In the genomic region with DNA sequence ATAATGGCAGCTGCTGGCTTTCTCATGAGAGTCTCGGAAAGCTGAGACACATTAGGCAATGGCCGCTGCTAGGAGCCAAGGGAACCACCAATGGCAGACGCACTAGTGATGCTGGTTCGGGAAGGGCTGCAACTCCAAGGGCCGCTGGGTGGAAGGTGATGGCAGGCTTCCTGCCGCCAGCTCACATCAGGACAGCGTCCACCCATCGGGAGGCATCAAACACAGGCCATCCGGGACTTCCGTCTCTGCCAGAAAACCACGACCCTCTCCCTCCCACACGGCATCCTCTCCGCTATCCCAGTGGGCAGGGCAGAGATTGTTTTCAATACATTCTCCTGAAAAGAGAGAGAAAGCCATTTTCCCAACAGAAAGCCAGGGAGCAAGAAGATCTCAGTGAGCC, we compare ENCODE assay signal across 2 cellular contexts.
TF ChIP-seq lines count a peak whose summit lies in the region.

No MANE protein-coding gene starts in this region.

TF ChIP-seq in IMR-90, 13 proteins besides CTCF, POLR2A, EP300 and RAD21:
- TF ChIP-seq RCOR1 (IDR thresholded peaks at IDR 0.05; ENCODE audit: insufficient replicate concordance, low read length) (no peak), CEBPB (IDR thresholded peaks at IDR 0.05; ENCODE audit: low read depth, low read length) (no peak), SMC3 (IDR thresholded peaks at IDR 0.05; ENCODE audit: low read depth, low read length) (no peak), NFE2L2 (IDR thresholded peaks at IDR 0.05; ENCODE audit: low read depth, low read length) (no peak), MAZ (IDR thresholded peaks at IDR 0.05; ENCODE audit: borderline replicate concordance, low read depth, low read length) (no peak), MXI1 (IDR thresholded peaks at IDR 0.05; ENCODE audit: borderline replicate concordance, low read depth, low read length) (no peak), FOS (IDR thresholded peaks at IDR 0.05; ENCODE audit: low read depth, low read length) (no peak), MAFK (IDR thresholded peaks at IDR 0.05; ENCODE audit: low read depth, low read length) (no peak), CHD1 (IDR thresholded peaks at IDR 0.05; ENCODE audit: low read depth, low read length) (no peak), BHLHE40 (IDR thresholded peaks at IDR 0.05; ENCODE audit: low read depth, low read length) (no peak)
- TF ChIP-seq, protein P1, sequence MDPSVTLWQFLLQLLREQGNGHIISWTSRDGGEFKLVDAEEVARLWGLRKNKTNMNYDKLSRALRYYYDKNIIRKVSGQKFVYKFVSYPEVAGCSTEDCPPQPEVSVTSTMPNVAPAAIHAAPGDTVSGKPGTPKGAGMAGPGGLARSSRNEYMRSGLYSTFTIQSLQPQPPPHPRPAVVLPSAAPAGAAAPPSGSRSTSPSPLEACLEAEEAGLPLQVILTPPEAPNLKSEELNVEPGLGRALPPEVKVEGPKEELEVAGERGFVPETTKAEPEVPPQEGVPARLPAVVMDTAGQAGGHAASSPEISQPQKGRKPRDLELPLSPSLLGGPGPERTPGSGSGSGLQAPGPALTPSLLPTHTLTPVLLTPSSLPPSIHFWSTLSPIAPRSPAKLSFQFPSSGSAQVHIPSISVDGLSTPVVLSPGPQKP (IDR thresholded peaks at IDR 0.05; ENCODE audit: borderline replicate concordance, low read depth, low read length): no peak
- TF ChIP-seq, protein P2, sequence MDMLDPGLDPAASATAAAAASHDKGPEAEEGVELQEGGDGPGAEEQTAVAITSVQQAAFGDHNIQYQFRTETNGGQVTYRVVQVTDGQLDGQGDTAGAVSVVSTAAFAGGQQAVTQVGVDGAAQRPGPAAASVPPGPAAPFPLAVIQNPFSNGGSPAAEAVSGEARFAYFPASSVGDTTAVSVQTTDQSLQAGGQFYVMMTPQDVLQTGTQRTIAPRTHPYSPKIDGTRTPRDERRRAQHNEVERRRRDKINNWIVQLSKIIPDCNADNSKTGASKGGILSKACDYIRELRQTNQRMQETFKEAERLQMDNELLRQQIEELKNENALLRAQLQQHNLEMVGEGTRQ (IDR thresholded peaks at IDR 0.05; ENCODE audit: low read depth, low read length): no peak

TF ChIP-seq in H1, 55 proteins besides CTCF, POLR2A, EP300 and RAD21:
- TF ChIP-seq FOSL1 (IDR thresholded peaks at IDR 0.05; ENCODE audit: insufficient read depth, low read depth, low read length) (no peak), POLR2AphosphoS5 (IDR thresholded peaks at IDR 0.05; ENCODE audit: low read depth, low read length) (no peak), POU5F1 (IDR thresholded peaks at IDR 0.05; ENCODE audit: low read depth, low read length) (no peak), RXRA (IDR thresholded peaks at IDR 0.05; ENCODE audit: insufficient read depth, low read depth, low read length) (no peak), SUZ12 (IDR thresholded peaks at IDR 0.05; ENCODE audit: low read length) (no peak), CHD2 (IDR thresholded peaks at IDR 0.05; ENCODE audit: low read length) (no peak), JUND (IDR thresholded peaks at IDR 0.05; ENCODE audit: low read length) (no peak)
